ENCODE assay signal across 10 cellular contexts in genomic region chr16:11101695-11102522, GRCh38.
DNase-seq lines count a peak whose midpoint lies in the region; ATAC-seq and TF ChIP-seq lines count a peak whose summit lies in the region.
"Had no signal": no experiment of that assay in that cellular context is flagged by ENCODE, and none has a peak within 500 bp of the region (broad histone marks: within the 10 kb centered on the region; RNA-seq: fewer than 3 reads in every experiment).

No MANE protein-coding gene starts in this region.

- no peak overlapping the region for H3K4me3 Mint-ChIP-seq in stimulated activated naive CD8-positive, alpha-beta T cell treated with anti-CD3 and anti-CD28 coated beads, Interleukin-15, Interleukin-2, amounts not matched to agents 100 ng/mL and 50 ng/mL, for 24 hours

- POLR2A ChIA-PET in HEK293T (lab: Yijun Ruan, JAX) = no interaction called here

- no peak for ATAC-seq in stimulated activated naive CD8-positive, alpha-beta T cell treated with anti-CD3 and anti-CD28 coated beads, Interleukin-15, Interleukin-2, amounts not matched to agents 100 U/mL and 50 U/mL, for 24 hours

- no peak for TF ChIP-seq POLR2A in esophagus muscularis mucosa (IDR thresholded peaks at IDR 0.05; ENCODE audit: low read depth)

- H3K4me3 ChIP-seq in esophagus muscularis mucosa = no peak overlapping the region

- peaks cover 90% of the 10 kb centered on the region for H3K4me1 Mint-ChIP-seq in stimulated activated naive CD8-positive, alpha-beta T cell treated with anti-CD3 and anti-CD28 coated beads, Interleukin-15, Interleukin-2, amounts not matched to agents 100 ng/mL and 50 ng/mL, for 24 hours (ENCODE audit: low read depth)

- DNase-seq in stimulated activated naive CD8-positive, alpha-beta T cell treated with anti-CD3 and anti-CD28 coated beads, Interleukin-15, Interleukin-2, amounts not matched to agents 100 U/mL and 50 U/mL, for 24 hours = no peak
- DNase-seq in amniotic epithelial cell (ENCODE audit: low read depth) (peak; percentile 85), left kidney (ENCODE audit: low read depth, low spot score) (peak; percentile 49), NCI-H128 (lab: John Stamatoyannopoulos, UW; ENCODE audit: unreplicated experiment) (no peak), SIG-M5 treated with dmso at 0.1 percent for 504 hours (lab: John Stamatoyannopoulos, UW; ENCODE audit: unreplicated experiment) (no peak), esophagus muscularis mucosa (ENCODE audit: extremely low spot score) (no peak), HEK293T (ENCODE audit: extremely low spot score) (no peak)
- DNase-seq: activated naive CD4-positive, alpha-beta T cell treated with anti-CD3 and anti-CD28 coated beads, Interleukin-2, amount 50 U/mL, for 16 hours; C1 segment of cervical spinal cord had no signal

- WGBS in esophagus muscularis mucosa = 77% methylated on average over 9 of the region's 9 CpGs

- no peak for TF ChIP-seq CTCF in esophagus muscularis mucosa (IDR thresholded peaks at IDR 0.05)

- H3K27ac ChIP-seq in esophagus muscularis mucosa (replicated peaks in 1 of 4) = peak overlapping the region in 2 of 4 donors; percentile 72 to 77

- H3K36me3 Mint-ChIP-seq in stimulated activated naive CD8-positive, alpha-beta T cell treated with anti-CD3 and anti-CD28 coated beads, Interleukin-15, Interleukin-2, amounts not matched to agents 100 ng/mL and 50 ng/mL, for 24 hours (ENCODE audit: low read depth) = peaks cover 25% of the 10 kb centered on the region

- H3K27ac Mint-ChIP-seq in stimulated activated naive CD8-positive, alpha-beta T cell treated with anti-CD3 and anti-CD28 coated beads, Interleukin-15, Interleukin-2, amounts not matched to agents 100 ng/mL and 50 ng/mL, for 24 hours = peak overlapping the region; percentile 91

- H3K36me3 ChIP-seq in esophagus muscularis mucosa = peaks cover 0 to 4% (median 2%) of the 10 kb centered on the region in 4 donors

- no peaks in the 10 kb centered on the region for H3K27me3 ChIP-seq in esophagus muscularis mucosa

- TF ChIP-seq EP300 in esophagus muscularis mucosa (IDR thresholded peaks at IDR 0.05) = no peak

- intact Hi-C loops in esophagus muscularis mucosa (cut with DNase I) = no loop called here

- no peaks in the 10 kb centered on the region for H3K9me3 Mint-ChIP-seq in stimulated activated naive CD8-positive, alpha-beta T cell treated with anti-CD3 and anti-CD28 coated beads, Interleukin-15, Interleukin-2, amounts not matched to agents 100 ng/mL and 50 ng/mL, for 24 hours

- H3K27me3 Mint-ChIP-seq in stimulated activated naive CD8-positive, alpha-beta T cell treated with anti-CD3 and anti-CD28 coated beads, Interleukin-15, Interleukin-2, amounts not matched to agents 100 ng/mL and 50 ng/mL, for 24 hours = no peaks in the 10 kb centered on the region

- H3K9me3 ChIP-seq in esophagus muscularis mucosa = no peaks in the 10 kb centered on the region

- peaks cover 34 to 57% (median 42%) of the 10 kb centered on the region in 4 donors for H3K4me1 ChIP-seq in esophagus muscularis mucosa

- CTCF ChIA-PET in HEK293T (lab: Yijun Ruan, JAX) = no interaction called here

TF ChIP-seq in HEK293T, 16 proteins besides CTCF, POLR2A, EP300 and RAD21:
- TF ChIP-seq L3MBTL2 (conservative IDR thresholded peaks at IDR 0.05) = no peak
- TF ChIP-seq PKNOX1 (IDR thresholded peaks at IDR 0.05) = no peak
- no peak for TF ChIP-seq ZNF384 (IDR thresholded peaks at IDR 0.05)
- no peak for TF ChIP-seq LEF1 (IDR thresholded peaks at IDR 0.05; ENCODE audit: borderline replicate concordance)
- TF ChIP-seq BHLHE40 (IDR thresholded peaks at IDR 0.05; ENCODE audit: borderline replicate concordance) = no peak
- no peak for TF ChIP-seq CTBP1 (IDR thresholded peaks at IDR 0.05; ENCODE audit: borderline replicate concordance)
TF ChIP-seq in HEK293T: peak in this region for 0.

Comparison
In these comparisons a context has a peak if more than half of its experiments do, and no peak if none do; other contexts are left out.
1. DNase-seq: peak in amniotic epithelial cell (single experiment) and left kidney (single experiment); none in stimulated activated naive CD8-positive, alpha-beta T cell treated with anti-CD3 and anti-CD28 coated beads, Interleukin-15, Interleukin-2, amounts not matched to agents 100 U/mL and 50 U/mL, for 24 hours (single experiment), NCI-H128 (single experiment), SIG-M5 treated with dmso at 0.1 percent for 504 hours (single experiment), esophagus muscularis mucosa (single experiment) and HEK293T (single experiment).